ENCODE assay signal across 8 cellular contexts in genomic region chr17:43483674-43484551, GRCh38. TPM values are rescaled to one million over a fixed set of nuclear protein-coding genes. Genes with fewer than 3 reads are reported as not detected.
DNase-seq lines count a peak whose midpoint lies in the region; ATAC-seq, FAIRE-seq and TF ChIP-seq lines count a peak whose summit lies in the region.

Gene DHX8, plus strand, starts transcription at chr17:43483975. Its CDS starts 63 bp downstream, at chr17:43484038.

- peaks cover 34% of the 10 kb centered on the region for H3K79me2 ChIP-seq in OCI-LY1 (ENCODE audit: insufficient read depth, low read length)

- H3K36me3 ChIP-seq in HUES64 (ENCODE audit: insufficient read depth, low read length) (no peaks in the 10 kb centered on the region), OCI-LY1 (ENCODE audit: insufficient read depth, low read length) (no peaks in the 10 kb centered on the region)

- H3F3A ChIP-seq in OCI-LY1 (ENCODE audit: insufficient read depth, low read length) = no peaks in the 10 kb centered on the region

- H3K27ac ChIP-seq in HUES64 (ENCODE audit: low read depth, low read length) = peak within 1 kb of the TSS; percentile 88
- peak within 1 kb of the TSS; percentile 62 for H3K27ac ChIP-seq in OCI-LY1 (ENCODE audit: low read depth, low read length, poor library complexity, severe bottlenecking)

- no peaks in the 10 kb centered on the region for H3K9me2 ChIP-seq in OCI-LY1 (ENCODE audit: low read depth, low read length)

- peak; percentile 59 for DNase-seq in D721Med (ENCODE audit: insufficient read length, low spot score)
- DNase-seq in activated CD8-positive, alpha-beta memory T cell treated with anti-CD3 and anti-CD28 coated beads, Interleukin-2, amount 50 U/mL, for 48 hours = peak; percentile 99
- DNase-seq in endothelial cell (ENCODE audit: low spot score) = peak; percentile 99
- DNase-seq in midbrain (lab: John Stamatoyannopoulos, UW) = peak; percentile 100
- peak; percentile 94 to 95 for DNase-seq in stimulated activated CD8-positive, alpha-beta memory T cell treated with anti-CD3 and anti-CD28 coated beads, Interleukin-2, amount 100 ng/mL, for 48 hours (ENCODE audit: low read depth in 2 of 2)

- under 1% methylated on average over 51 of the region's 51 CpGs for WGBS in HUES64

- peak; percentile 53 for FAIRE-seq in D721Med (lab: Jason Lieb, UNC)

- H3K9ac ChIP-seq in HUES64 (ENCODE audit: low read depth, low read length) = peak within 1 kb of the TSS; percentile 92
- peak within 1 kb of the TSS; percentile 86 for H3K9ac ChIP-seq in OCI-LY1 (ENCODE audit: low read length)

- H3K36me3 Mint-ChIP-seq in endothelial cell (ENCODE audit: low read depth, unreplicated experiment) = no peaks in the 10 kb centered on the region

- H2AFZ ChIP-seq in OCI-LY1 (ENCODE audit: low read length) = peak within 1 kb of the TSS; percentile 33

- no peaks in the 10 kb centered on the region for H3K27me3 ChIP-seq in HUES64 (ENCODE audit: insufficient read depth, low read length)
- no peaks in the 10 kb centered on the region for H3K27me3 ChIP-seq in OCI-LY1 (ENCODE audit: insufficient read depth, low read length)

- no peaks in the 10 kb centered on the region for H3K9me3 ChIP-seq in HUES64 (ENCODE audit: insufficient read depth, low read depth, low read length)
- H3K9me3 ChIP-seq in OCI-LY1 (ENCODE audit: low read length) = no peaks in the 10 kb centered on the region

- H4K20me1 ChIP-seq in OCI-LY1 (ENCODE audit: insufficient read depth, low read length) = no peaks in the 10 kb centered on the region

- peaks cover 4% of the 10 kb centered on the region for H3K27me3 Mint-ChIP-seq in endothelial cell (ENCODE audit: unreplicated experiment)

- H3K4me2 ChIP-seq in OCI-LY1 (ENCODE audit: low read length) = peak within 1 kb of the TSS; percentile 66

- peak; percentile 89 for ATAC-seq in GM21423 (IDR thresholded peaks at IDR 0.05; ENCODE audit: unreplicated experiment)

- H3K4me1 ChIP-seq in HUES64 (ENCODE audit: insufficient read depth, low read length) (peaks cover 8% of the 10 kb centered on the region), OCI-LY1 (ENCODE audit: insufficient read depth, low read length, severe bottlenecking) (peaks cover 25% of the 10 kb centered on the region)

- no peaks in the 10 kb centered on the region for H3K9me3 Mint-ChIP-seq in endothelial cell (ENCODE audit: unreplicated experiment)

- TF ChIP-seq CTCF in D721Med (IDR thresholded peaks at IDR 0.05; ENCODE audit: insufficient read depth, missing control alignments) (peak; percentile 100), OCI-LY1 (IDR thresholded peaks at IDR 0.05; ENCODE audit: low read length) (peak; percentile 100), endothelial cell (IDR thresholded peaks at IDR 0.05; ENCODE audit: unreplicated experiment) (peak; percentile 100)

- peak within 1 kb of the TSS; percentile 100 for H3K4me3 Mint-ChIP-seq in endothelial cell (ENCODE audit: unreplicated experiment)

- peak within 1 kb of the TSS; percentile 98 for H3K27ac Mint-ChIP-seq in endothelial cell (ENCODE audit: unreplicated experiment)

- H3K4me3 ChIP-seq in HUES64 (ENCODE audit: low read length) = peak within 1 kb of the TSS; percentile 96
- H3K4me3 ChIP-seq in OCI-LY1 (ENCODE audit: low read depth, low read length, poor library complexity, severe bottlenecking) = peak within 1 kb of the TSS; percentile 81

- H3K4me1 Mint-ChIP-seq in endothelial cell (ENCODE audit: unreplicated experiment) = peaks cover 29% of the 10 kb centered on the region

RNA-seq across cellular contexts. Expression of gene DHX8, which starts in this region (rescaled TPM):
- 25.6 TPM for polyA plus RNA-seq in HUES64 (2013, experiment 1 of 2)
- 25.8 TPM for polyA plus RNA-seq in HUES64 (2013, experiment 2 of 2)
- total RNA-seq in endothelial cell (ENCODE audit: unreplicated experiment) = 54.1 TPM

Comparison
In these comparisons a context has a peak if more than half of its experiments do, and no peak if none do; other contexts are left out.
1. Peak in every context shown above with its lines: DNase-seq, ATAC-seq, H3K4me3 ChIP-seq and H3K27ac ChIP-seq.